1 cellular context compared by ENCODE assay signal in the genomic region with DNA sequence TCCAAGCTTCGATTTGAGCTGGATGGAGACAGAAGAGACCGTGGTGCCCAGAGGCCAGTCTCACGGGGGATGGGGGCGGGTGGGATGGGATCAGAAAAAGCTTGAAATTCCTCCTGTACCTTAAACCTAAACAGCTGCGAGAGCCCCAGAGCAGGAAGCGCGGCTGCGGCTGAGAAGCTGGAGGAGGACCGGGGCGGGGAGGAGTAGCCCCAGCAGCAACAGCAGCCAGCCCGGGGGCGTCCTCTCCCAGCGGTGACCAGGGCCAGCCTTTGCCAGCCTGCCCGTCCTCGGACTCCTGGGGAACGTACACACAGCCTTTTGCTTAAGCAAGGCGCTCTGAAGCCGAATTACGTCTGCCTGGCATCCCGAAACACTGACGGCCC.
TF ChIP-seq lines count a peak whose summit lies in the region.

No MANE protein-coding gene starts in this region.

TF ChIP-seq in GM23338, 12 proteins besides CTCF, POLR2A, EP300 and RAD21 (continued from another document):
- no peak for TF ChIP-seq ZNF462 (CRISPR knock-in tag; IDR thresholded peaks at IDR 0.05)
- TF ChIP-seq ZNF331 (CRISPR knock-in tag; IDR thresholded peaks at IDR 0.05; ENCODE audit: low read depth): no peak
- no peak for TF ChIP-seq NANOG (IDR thresholded peaks at IDR 0.05; ENCODE audit: borderline replicate concordance)
